8 cellular contexts compared by ENCODE assay signal in genomic region chr6:145028144-145028818, GRCh38.
DNase-seq lines count a peak whose midpoint lies in the region; ATAC-seq and TF ChIP-seq lines count a peak whose summit lies in the region.

No MANE protein-coding gene starts in this region.

- H3K9me3 ChIP-seq in gastrocnemius medialis = no peaks in the 10 kb centered on the region

- DNase-seq in G401 (ENCODE audit: low spot score) = peak; percentile 21
- DNase-seq in GM20000 (ENCODE audit: low spot score) = peak; percentile 33
- peak; percentile 37 for DNase-seq in HPDE6-E6E7 (ENCODE audit: extremely low spot score)
- DNase-seq in RWPE1 (ENCODE audit: low spot score) = peak; percentile 40
- DNase-seq in fibroblast of villous mesenchyme (ENCODE audit: low read depth) = peak; percentile 30
- DNase-seq in gastrocnemius medialis = no peak
- DNase-seq in HuH-7 (ENCODE audit: low spot score) = no peak
- DNase-seq in GDM1 (lab: John Stamatoyannopoulos, UW) = no peak

- H3K4me1 ChIP-seq in gastrocnemius medialis = peaks cover 3 to 5% of the 10 kb centered on the region in 2 donors

- POLR2A ChIA-PET in RWPE1 (lab: Yijun Ruan, JAX; ENCODE audit: low non-redundant PET) = no interaction called here

- in situ Hi-C loops in G401 (cut with HindIII; ENCODE audit: low sequenced_read_pairs) = no loop called here
- in situ Hi-C loops in gastrocnemius medialis (cut with MboI; ENCODE audit: low sequenced_read_pairs in 4 of 4) = loop anchor here in 1 of 4 donors (25.0 kb wide), 1 partner anchor 441 kb away; no protein-coding TSS in a partner anchor

- H3K27ac ChIP-seq in RWPE1 (no peak overlapping the region), gastrocnemius medialis (no peak overlapping the region)

- peak; percentile 12 for TF ChIP-seq CTCF in GM20000 (IDR thresholded peaks at IDR 0.05; ENCODE audit: extremely low read depth, missing control alignments)
- peak; percentile 56 for TF ChIP-seq CTCF in RWPE1 (conservative IDR thresholded peaks at IDR 0.05; ENCODE audit: low read depth)
- peak; percentile 52 for TF ChIP-seq CTCF in fibroblast of villous mesenchyme (IDR thresholded peaks at IDR 0.05; ENCODE audit: insufficient read depth, low read depth, low read length)
- TF ChIP-seq CTCF in gastrocnemius medialis (IDR thresholded peaks at IDR 0.05 in 4 of 5, conservative IDR thresholded peaks at IDR 0.05 in 1 of 5) = peak in 4 of 5 experiments; percentile 22 to 44 (median 31)

- no peaks in the 10 kb centered on the region for H3K27me3 ChIP-seq in gastrocnemius medialis

- intact Hi-C loops in gastrocnemius medialis (cut with DNase I; ENCODE audit: low total_unique reads) = loop anchor here (10.0 kb wide), 1 partner anchor 443 kb away; no protein-coding TSS in a partner anchor

- ATAC-seq in gastrocnemius medialis = peak in 1 of 2 donors; percentile 33

- H3K36me3 ChIP-seq in gastrocnemius medialis = no peaks in the 10 kb centered on the region

- CTCF ChIA-PET in RWPE1 (lab: Yijun Ruan, JAX) = no interaction called here

- TF ChIP-seq POLR2A in gastrocnemius medialis (IDR thresholded peaks at IDR 0.05) = no peak

- H3K4me3 ChIP-seq in fibroblast of villous mesenchyme (ENCODE audit: low read depth, low read length) = no peak overlapping the region
- H3K4me3 ChIP-seq in gastrocnemius medialis = no peak overlapping the region

Comparison
In these comparisons a context has a peak if more than half of its experiments do, and no peak if none do; other contexts are left out.
1. DNase-seq: peak in G401 (single experiment), GM20000 (single experiment), HPDE6-E6E7 (single experiment), RWPE1 (single experiment) and fibroblast of villous mesenchyme (single experiment); none in gastrocnemius medialis (0 of 2), HuH-7 (single experiment) and GDM1 (single experiment).
2. Peak in every context shown above with its lines, with median percentiles within 50 percentile points of each other: CTCF ChIP-seq.